In genomic region chr2:202425036-202425435, GRCh38 we compare ENCODE assay signal across 1 cellular context.
TF ChIP-seq lines count a peak whose summit lies in the region.

No MANE protein-coding gene starts in this region.

TF ChIP-seq in GM23338, 12 proteins besides CTCF, POLR2A, EP300 and RAD21 (continued from another document):
- TF ChIP-seq ZNF462 (CRISPR knock-in tag; IDR thresholded peaks at IDR 0.05) (no peak), REST (IDR thresholded peaks at IDR 0.05; ENCODE audit: unreplicated experiment) (no peak)
